In the genomic region with DNA sequence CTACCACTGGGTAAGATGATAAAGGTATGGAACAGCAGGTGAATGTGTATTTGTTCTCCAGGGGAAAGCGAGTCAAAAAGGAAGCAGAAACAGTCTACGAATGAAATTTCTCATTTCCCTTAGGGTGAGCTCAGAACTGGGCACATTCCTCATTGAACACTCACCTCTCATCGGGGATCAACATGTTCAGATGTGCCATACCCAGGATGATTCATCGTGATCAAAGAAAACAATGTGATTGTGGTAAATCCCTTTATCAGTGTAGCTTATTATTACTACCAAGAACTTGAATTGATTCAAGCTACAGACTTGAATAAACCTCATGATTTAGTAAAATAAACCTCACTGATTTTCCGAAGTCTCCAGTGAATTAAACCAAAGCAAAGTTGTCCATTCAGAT, we compare ENCODE assay signal across 21 cellular contexts.
DNase-seq lines count a peak whose midpoint lies in the region; ATAC-seq and TF ChIP-seq lines count a peak whose summit lies in the region.
"Had no signal": no experiment of that assay in that cellular context is flagged by ENCODE, and none has a peak within 500 bp of the region (broad histone marks: within the 10 kb centered on the region; RNA-seq: fewer than 3 reads in every experiment).

No MANE protein-coding gene starts in this region.

- peaks cover 33% of the 10 kb centered on the region for H3K4me1 ChIP-seq in ACC112 (ENCODE audit: control insufficient read depth, insufficient read depth, low read length, unreplicated experiment)
- H3K4me1 ChIP-seq: prostate gland, uterus had no signal

- peak overlapping the region; percentile 83 for H3K27ac ChIP-seq in ACC112 (ENCODE audit: low read depth, low read length)
- H3K27ac ChIP-seq: PC-9, prostate gland, uterus had no signal

- DNase-seq in HT1080 (ENCODE audit: low read depth): peak; percentile 60
- peak; percentile 11 for DNase-seq in astrocyte of the cerebellum (ENCODE audit: low read depth)
- peak; percentile 73 to 84 for DNase-seq in foreskin fibroblast
- DNase-seq in UCSD-AML1 (lab: John Stamatoyannopoulos, UW; ENCODE audit: unreplicated experiment): no peak
- no peak for DNase-seq in NCI-H774 (lab: John Stamatoyannopoulos, UW)
- DNase-seq: activated CD4-positive, alpha-beta memory T cell treated with anti-CD3 and anti-CD28 coated beads for 36 hours; activated naive CD8-positive, alpha-beta T cell treated with anti-CD3 and anti-CD28 coated beads for 36 hours; activated T-cell treated with anti-CD3 and anti-CD28 coated beads, Interleukin-2, amount 50 U/mL, for 24 hours; glutamatergic neuron; immature natural killer cell; mesenchymal stem cell; NCI-H187; NCI-H524; stimulated activated naive CD8-positive, alpha-beta T cell treated with anti-CD3 and anti-CD28 coated beads, Interleukin-15, Interleukin-2, amounts not matched to agents 100 U/mL and 50 U/mL, for 24 hours; uterus had no signal

- H3K4me3 ChIP-seq in ACC112 (ENCODE audit: low read depth, low read length) (peak overlapping the region; percentile 60), astrocyte of the cerebellum (ENCODE audit: low read depth, low read length) (no peak overlapping the region), foreskin fibroblast (ENCODE audit: low read depth in 1 of 2, low read length in 2 of 2) (no peak overlapping the region)
- H3K4me3 ChIP-seq: PC-9, prostate gland, uterus had no signal

- peak overlapping the region; percentile 66 for H2AFZ ChIP-seq in ACC112 (ENCODE audit: low read length, unreplicated experiment)
- H2AFZ ChIP-seq: PC-9 had no signal

- TF ChIP-seq CTCF in astrocyte of the cerebellum (IDR thresholded peaks at IDR 0.05; ENCODE audit: low read depth, low read length, missing control alignments) (no peak), foreskin fibroblast (IDR thresholded peaks at IDR 0.05; ENCODE audit: low read depth, low read length) (no peak)

- ATAC-seq in HG03565 (IDR thresholded peaks at IDR 0.05; ENCODE audit: unreplicated experiment): no peak
- ATAC-seq in GM18858 (IDR thresholded peaks at IDR 0.05; ENCODE audit: unreplicated experiment): no peak
- ATAC-seq: natural killer cell treated with Interleukin-12 subunit alpha and Interleukin-12 subunit beta and Interleukin-15 and Interleukin-18, amount 100 ng/mL, for 72 hours; stimulated activated naive CD8-positive, alpha-beta T cell treated with anti-CD3 and anti-CD28 coated beads, Interleukin-15, Interleukin-2, amounts not matched to agents 100 U/mL and 50 U/mL, for 24 hours had no signal

- no peaks in the 10 kb centered on the region for H3K27me3 ChIP-seq in ACC112 (ENCODE audit: insufficient read depth, low read length)
- H3K27me3 ChIP-seq: uterus had no signal

- in situ Hi-C loops in astrocyte of the cerebellum (cut with HindIII; ENCODE audit: low sequenced_read_pairs): no loop called here

- H3K36me3 ChIP-seq in ACC112 (ENCODE audit: insufficient read depth, low read length): no peaks in the 10 kb centered on the region
- H3K36me3 ChIP-seq: prostate gland, uterus had no signal

- no peaks in the 10 kb centered on the region for H3K79me2 ChIP-seq in ACC112 (ENCODE audit: control insufficient read depth, insufficient read depth, low read length, unreplicated experiment)

Comparison
In these comparisons a context has a peak if more than half of its experiments do, and no peak if none do; other contexts are left out.
1. DNase-seq: peak in HT1080 (single experiment), astrocyte of the cerebellum (single experiment) and foreskin fibroblast (2 of 2); none in UCSD-AML1 (single experiment) and NCI-H774 (single experiment).